Comparison of ENCODE assay signal across 25 cellular contexts in genomic region chr4:152468408-152468807, GRCh38.
"Had no signal": no experiment of that assay in that cellular context is flagged by ENCODE, and none has a peak within 500 bp of the region (broad histone marks: within the 10 kb centered on the region; RNA-seq: fewer than 3 reads in every experiment).

No MANE protein-coding gene starts in this region.

- H3K27ac Mint-ChIP-seq: activated CD4-positive, alpha-beta memory T cell treated with anti-CD3 and anti-CD28 coated beads for 36 hours; activated CD4-positive, alpha-beta T cell treated with anti-CD3 and anti-CD28 coated beads, Interleukin-2, amount 10 ng/mL, durations not matched to agents 24 days and 14 days; activated naive CD4-positive, alpha-beta T cell treated with anti-CD3 and anti-CD28 coated beads, Interleukin-2, amount 10 ng/mL, durations not matched to agents 7 days and 5 days; activated naive CD8-positive, alpha-beta T cell treated with anti-CD3 and anti-CD28 coated beads, Interleukin-2, amount 10 ng/mL, durations not matched to agents 7 days and 5 days; activated T-cell treated with anti-CD3 and anti-CD28 coated beads, Interleukin-2, amount 50 U/mL, for 24 hours; nephron had no signal

- DNase-seq: activated CD4-positive, alpha-beta memory T cell treated with anti-CD3 and anti-CD28 coated beads for 36 hours; activated CD4-positive, alpha-beta T cell treated with anti-CD3 and anti-CD28 coated beads, Interleukin-2, amount 10 ng/mL, durations not matched to agents 24 days and 14 days; activated CD4-positive, CD25-positive, alpha-beta regulatory T cell treated with anti-CD3 and anti-CD28 coated beads, Interleukin-2, amount 50 U/mL, for 72 hours; activated CD8-positive, alpha-beta memory T cell treated with anti-CD3 and anti-CD28 coated beads, Interleukin-2, amount 50 U/mL, for 4 hours; activated gamma-delta T cell; activated naive CD4-positive, alpha-beta T cell treated with anti-CD3 and anti-CD28 coated beads, Interleukin-2, amount 10 ng/mL, durations not matched to agents 7 days and 5 days; activated naive CD8-positive, alpha-beta T cell treated with anti-CD3 and anti-CD28 coated beads, Interleukin-2, amount 10 ng/mL, durations not matched to agents 7 days and 5 days; activated T-cell treated with anti-CD3 and anti-CD28 coated beads, Interleukin-2, amount 50 U/mL, for 24 hours; amniotic stem cell; brain microvascular endothelial cell; caudate nucleus; foreskin keratinocyte; heart right ventricle; kidney glomerular epithelial cell; left lung; lower lobe of right lung; mesendoderm; mucosa of descending colon; posterior cingulate gyrus; right cardiac atrium; spleen; stimulated activated naive CD4-positive, alpha-beta T cell; T-helper 2 cell; tibial artery had no signal

- H3K4me3 Mint-ChIP-seq: activated CD4-positive, alpha-beta memory T cell treated with anti-CD3 and anti-CD28 coated beads for 36 hours; activated CD4-positive, alpha-beta T cell treated with anti-CD3 and anti-CD28 coated beads, Interleukin-2, amount 10 ng/mL, durations not matched to agents 24 days and 14 days; activated naive CD4-positive, alpha-beta T cell treated with anti-CD3 and anti-CD28 coated beads, Interleukin-2, amount 10 ng/mL, durations not matched to agents 7 days and 5 days; activated naive CD8-positive, alpha-beta T cell treated with anti-CD3 and anti-CD28 coated beads, Interleukin-2, amount 10 ng/mL, durations not matched to agents 7 days and 5 days; activated T-cell treated with anti-CD3 and anti-CD28 coated beads, Interleukin-2, amount 50 U/mL, for 24 hours; nephron had no signal

- H3K27me3 Mint-ChIP-seq: activated CD4-positive, alpha-beta memory T cell treated with anti-CD3 and anti-CD28 coated beads for 36 hours; activated CD4-positive, alpha-beta T cell treated with anti-CD3 and anti-CD28 coated beads, Interleukin-2, amount 10 ng/mL, durations not matched to agents 24 days and 14 days; activated naive CD4-positive, alpha-beta T cell treated with anti-CD3 and anti-CD28 coated beads, Interleukin-2, amount 10 ng/mL, durations not matched to agents 7 days and 5 days; activated naive CD8-positive, alpha-beta T cell treated with anti-CD3 and anti-CD28 coated beads, Interleukin-2, amount 10 ng/mL, durations not matched to agents 7 days and 5 days; activated T-cell treated with anti-CD3 and anti-CD28 coated beads, Interleukin-2, amount 50 U/mL, for 24 hours had no signal

- H3K9me3 Mint-ChIP-seq: activated CD4-positive, alpha-beta T cell treated with anti-CD3 and anti-CD28 coated beads, Interleukin-2, amount 10 ng/mL, durations not matched to agents 24 days and 14 days; activated T-cell treated with anti-CD3 and anti-CD28 coated beads, Interleukin-2, amount 50 U/mL, for 24 hours; nephron had no signal

- H3K4me1 Mint-ChIP-seq: nephron had no signal
